ENCODE assay signal across 8 cellular contexts in the genomic region with DNA sequence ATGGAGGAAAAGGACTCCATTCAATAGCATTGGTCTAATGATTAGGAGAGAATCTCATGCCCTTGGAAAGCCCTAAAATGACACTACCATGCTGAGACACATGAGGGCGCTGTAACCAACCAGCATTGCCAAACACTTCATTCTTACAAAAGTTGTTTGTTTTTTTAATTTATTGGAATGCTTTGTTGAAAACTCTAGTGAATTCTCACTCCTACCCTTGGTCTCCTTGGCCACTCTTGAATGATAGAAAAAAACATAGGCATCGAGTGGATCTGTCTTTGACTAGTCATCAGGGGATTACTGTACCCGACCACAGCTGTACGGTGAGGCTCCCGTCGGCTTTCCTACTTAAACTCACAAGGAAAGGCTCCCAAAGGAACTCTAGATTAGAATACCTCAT. TPM values are rescaled to one million over a fixed set of nuclear protein-coding genes. Genes with fewer than 3 reads are reported as not detected.
DNase-seq lines count a peak whose midpoint lies in the region; ATAC-seq and TF ChIP-seq lines count a peak whose summit lies in the region.

No MANE protein-coding gene starts in this region.

- no peaks in the 10 kb centered on the region for H3K9me3 ChIP-seq in upper lobe of right lung

- H3K27me3 Mint-ChIP-seq in osteocyte (ENCODE audit: unreplicated experiment): no peaks in the 10 kb centered on the region

- H3K9me3 Mint-ChIP-seq in osteocyte (ENCODE audit: unreplicated experiment): peaks cover 5% of the 10 kb centered on the region

- peak overlapping the region; percentile 83 for H3K27ac Mint-ChIP-seq in osteocyte (ENCODE audit: unreplicated experiment)

- H3K4me3 ChIP-seq in GM12865 (ENCODE audit: low read depth, low read length): no peak overlapping the region
- no peak overlapping the region for H3K4me3 ChIP-seq in fibroblast of mammary gland (ENCODE audit: control insufficient read depth, low read depth, low read length)
- no peak overlapping the region for H3K4me3 ChIP-seq in upper lobe of right lung

- peak; percentile 77 for ATAC-seq in upper lobe of right lung
- no peak for ATAC-seq in HG03135 (IDR thresholded peaks at IDR 0.05; ENCODE audit: unreplicated experiment)
- ATAC-seq in GM18505 (IDR thresholded peaks at IDR 0.05; ENCODE audit: unreplicated experiment): no peak

- H3K4me1 Mint-ChIP-seq in osteocyte (ENCODE audit: unreplicated experiment): peaks cover 58% of the 10 kb centered on the region

- no peak overlapping the region for H3K4me3 Mint-ChIP-seq in osteocyte (ENCODE audit: unreplicated experiment)

- H3K36me3 Mint-ChIP-seq in osteocyte (ENCODE audit: unreplicated experiment): no peaks in the 10 kb centered on the region

- H3K27me3 ChIP-seq in upper lobe of right lung: no peaks in the 10 kb centered on the region

- no peak overlapping the region for H3K27ac ChIP-seq in upper lobe of right lung

- peak; percentile 72 for TF ChIP-seq CTCF in GM12865 (IDR thresholded peaks at IDR 0.05; ENCODE audit: insufficient read depth, low read depth, low read length, missing control alignments)
- peak; percentile 96 for TF ChIP-seq CTCF in fibroblast of mammary gland (conservative IDR thresholded peaks at IDR 0.05; ENCODE audit: control insufficient read depth, insufficient read depth, low read depth, low read length)
- peak; percentile 58 for TF ChIP-seq CTCF in osteocyte (IDR thresholded peaks at IDR 0.05)
- TF ChIP-seq CTCF in upper lobe of right lung (IDR thresholded peaks at IDR 0.05): peak; percentile 77

- H3K36me3 ChIP-seq in upper lobe of right lung: no peaks in the 10 kb centered on the region

- H3K4me1 ChIP-seq in upper lobe of right lung: no peaks in the 10 kb centered on the region

- DNase-seq in GM12865 (ENCODE audit: low read depth): peak; percentile 59
- DNase-seq in MV-4-11 (lab: John Stamatoyannopoulos, UW): peak; percentile 30
- peak; percentile 80 for DNase-seq in activated CD8-positive, alpha-beta memory T cell treated with anti-CD3 and anti-CD28 coated beads, Interleukin-2, amount 50 U/mL, for 48 hours
- peak; percentile 88 for DNase-seq in fibroblast of mammary gland (ENCODE audit: low read depth)
- no peak for DNase-seq in osteocyte (ENCODE audit: extremely low spot score, unreplicated experiment)
- no peak for DNase-seq in upper lobe of right lung

- intact Hi-C loops in upper lobe of right lung (cut with DNase I): no loop called here

- TF ChIP-seq POLR2A in GM18505 (IDR thresholded peaks at IDR 0.05; ENCODE audit: borderline replicate concordance, extremely low read depth, insufficient read depth, insufficient read length): no peak

RNA-seq across cellular contexts. Expression of gene ADD3, which starts 29.3 kb away (rescaled TPM):
- total RNA-seq in osteocyte (128 and 138 TPM in 2 replicates), upper lobe of right lung (57.4 TPM)

RNA-seq across cellular contexts. Expression of gene XPNPEP1, which starts 55.2 kb away (rescaled TPM):
- total RNA-seq in osteocyte: 74.5 and 86.5 TPM in 2 replicates
- 45.2 TPM for total RNA-seq in upper lobe of right lung

Comparison
In these comparisons a context has a peak if more than half of its experiments do, and no peak if none do; other contexts are left out.
1. DNase-seq: peak in GM12865 (single experiment), MV-4-11 (single experiment), activated CD8-positive, alpha-beta memory T cell treated with anti-CD3 and anti-CD28 coated beads, Interleukin-2, amount 50 U/mL, for 48 hours (single experiment) and fibroblast of mammary gland (single experiment); none in osteocyte (single experiment) and upper lobe of right lung (single experiment).
2. Peak in every context shown above with its lines, with median percentiles within 50 percentile points of each other: CTCF ChIP-seq.